ENCODE assay signal across 11 cellular contexts in genomic region chr2:55862269-55862668, GRCh38.
DNase-seq lines count a peak whose midpoint lies in the region; ATAC-seq and TF ChIP-seq lines count a peak whose summit lies in the region.
"Had no signal": no experiment of that assay in that cellular context is flagged by ENCODE, and none has a peak within 500 bp of the region (broad histone marks: within the 10 kb centered on the region; RNA-seq: fewer than 3 reads in every experiment).

No MANE protein-coding gene starts in this region.

- no peak for ATAC-seq in HG03457 (IDR thresholded peaks at IDR 0.05; ENCODE audit: unreplicated experiment)
- ATAC-seq in mucosa of descending colon: no peak
- ATAC-seq: CD8-positive, alpha-beta T cell had no signal

- intact Hi-C loops in mucosa of descending colon (cut with DNase I, micrococcal nuclease): no loop called here

- no peaks in the 10 kb centered on the region for H3K9me3 ChIP-seq in mucosa of descending colon

- H3K4me1 ChIP-seq in mucosa of descending colon (ENCODE audit: low read depth): no peaks in the 10 kb centered on the region

- H3K4me3 ChIP-seq in epithelial cell of esophagus (ENCODE audit: low read length): no peak overlapping the region
- H3K4me3 ChIP-seq in mucosa of descending colon: no peak overlapping the region

- TF ChIP-seq CTCF in epithelial cell of esophagus (IDR thresholded peaks at IDR 0.05; ENCODE audit: insufficient read depth, low read depth, low read length, missing control alignments) (no peak), mucosa of descending colon (IDR thresholded peaks at IDR 0.05) (no peak)

- H3K36me3 ChIP-seq in mucosa of descending colon (ENCODE audit: low read depth): no peaks in the 10 kb centered on the region

- DNase-seq in AG08396 (ENCODE audit: low spot score): peak; percentile 70
- peak; percentile 87 for DNase-seq in NOMO-1 treated with DMSO at 0.1 percent for 48 hours (lab: John Stamatoyannopoulos, UW; ENCODE audit: unreplicated experiment)
- peak; percentile 91 for DNase-seq in epithelial cell of esophagus (ENCODE audit: low read depth)
- peak; percentile 56 for DNase-seq in myocyte (ENCODE audit: low read depth)
- no peak for DNase-seq in NCI-H2081 (lab: John Stamatoyannopoulos, UW)
- DNase-seq in NCI-H82 treated with DMSO at 0.1 percent for 48 hours (lab: John Stamatoyannopoulos, UW; ENCODE audit: unreplicated experiment): no peak
- DNase-seq in mucosa of descending colon: no peak
- DNase-seq: activated CD4-positive, alpha-beta T cell treated with anti-CD3 and anti-CD28 coated beads, Interleukin-2, amount 50 U/mL, for 1 hour; CD8-positive, alpha-beta T cell; NCI-H510A had no signal

Comparison
In these comparisons a context has a peak if more than half of its experiments do, and no peak if none do; other contexts are left out.
1. DNase-seq: peak in AG08396 (single experiment), NOMO-1 treated with DMSO at 0.1 percent for 48 hours (single experiment), epithelial cell of esophagus (single experiment) and myocyte (single experiment); none in NCI-H2081 (0 of 2), NCI-H82 treated with DMSO at 0.1 percent for 48 hours (single experiment) and mucosa of descending colon (0 of 3).